Comparison of ENCODE assay signal across 9 cellular contexts in the genomic region with DNA sequence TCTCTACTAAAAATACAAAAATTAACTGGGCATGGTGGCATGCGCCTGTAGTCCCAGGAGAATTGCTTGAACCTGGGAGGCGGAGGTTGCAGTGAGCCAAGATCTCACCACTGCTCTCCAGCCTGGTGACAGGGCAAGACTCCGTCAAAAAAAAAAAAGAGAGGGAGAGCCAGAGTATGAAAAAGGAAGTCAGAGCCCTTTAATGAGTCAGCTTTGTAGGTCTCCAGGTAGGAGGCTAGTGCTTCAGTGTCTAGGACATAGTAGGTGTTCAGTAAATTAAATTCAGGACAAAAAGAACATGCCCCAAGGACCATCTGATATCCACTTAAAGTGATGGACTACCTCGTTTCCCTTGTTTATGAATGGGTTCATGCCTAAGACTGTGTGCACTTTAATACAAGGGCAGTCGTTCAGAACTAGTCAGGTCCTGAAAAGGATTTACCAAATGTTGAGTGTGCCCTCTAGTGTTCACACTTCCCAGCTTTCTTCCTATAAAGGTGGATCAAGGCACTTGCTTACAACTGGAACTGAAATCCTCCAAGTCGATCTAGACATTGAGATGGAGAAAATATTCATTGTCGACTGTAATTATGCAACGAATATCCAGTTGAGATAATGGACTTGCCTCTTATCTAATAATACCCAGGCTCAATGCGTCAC. TPM values are rescaled to one million over a fixed set of nuclear protein-coding genes. Genes with fewer than 3 reads are reported as not detected.
DNase-seq lines count a peak whose midpoint lies in the region; ATAC-seq and TF ChIP-seq lines count a peak whose summit lies in the region.
"Had no signal": no experiment of that assay in that cellular context is flagged by ENCODE, and none has a peak within 500 bp of the region (broad histone marks: within the 10 kb centered on the region; RNA-seq: fewer than 3 reads in every experiment).

No MANE protein-coding gene starts in this region.

- H3K27ac ChIP-seq in mesenchymal stem cell (ENCODE audit: low read length, poor library complexity, severe bottlenecking): no peak overlapping the region
- H3K27ac ChIP-seq in CD4-positive, alpha-beta memory T cell (ENCODE audit: low read depth, low read length): no peak overlapping the region

- no peaks in the 10 kb centered on the region for H3K4me1 ChIP-seq in mesenchymal stem cell (ENCODE audit: control insufficient read depth, insufficient read depth, low read depth, low read length)
- H3K4me1 ChIP-seq in CD4-positive, alpha-beta memory T cell (ENCODE audit: insufficient read depth, low read length): no peaks in the 10 kb centered on the region

- in situ Hi-C loops in GM13977 (cut with MboI; ENCODE audit: low pct_unique_long_range_greater_than_20kb, low sequenced_read_pairs, unreplicated experiment): no loop called here

- no peaks in the 10 kb centered on the region for H3K9me3 ChIP-seq in mesenchymal stem cell (ENCODE audit: control insufficient read depth, low read length)
- H3K9me3 ChIP-seq in CD4-positive, alpha-beta memory T cell (ENCODE audit: control insufficient read depth in 1 of 2, low read length in 2 of 2): no peaks in the 10 kb centered on the region

- H2BK15ac ChIP-seq in mesenchymal stem cell (ENCODE audit: low read depth, poor library complexity, severe bottlenecking): no peak overlapping the region

- no peak overlapping the region for H4K8ac ChIP-seq in mesenchymal stem cell (ENCODE audit: low read length)

- H3K79me1 ChIP-seq in mesenchymal stem cell (replicated peaks; ENCODE audit: low read length, poor library complexity, severe bottlenecking): no peaks in the 10 kb centered on the region

- H3K27ac Mint-ChIP-seq in CD4-positive, alpha-beta memory T cell: no peak overlapping the region

- H3K9ac ChIP-seq in mesenchymal stem cell (ENCODE audit: low read length): no peak overlapping the region

- 67% methylated on average over 3 of the region's 9 CpGs for WGBS in mesenchymal stem cell

- no peak overlapping the region for H3K14ac ChIP-seq in mesenchymal stem cell (ENCODE audit: low read length in 2 of 2)

- peaks cover 0 to 1% (median 0%) of the 10 kb centered on the region in 8 donors for H3K9me3 Mint-ChIP-seq in CD4-positive, alpha-beta memory T cell
- H3K9me3 Mint-ChIP-seq: naive thymus-derived CD8-positive, alpha-beta T cell had no signal

- no peaks in the 10 kb centered on the region for H3K36me3 Mint-ChIP-seq in CD4-positive, alpha-beta memory T cell
- H3K36me3 Mint-ChIP-seq: naive thymus-derived CD8-positive, alpha-beta T cell had no signal

- H3K23ac ChIP-seq in mesenchymal stem cell (ENCODE audit: low read length in 2 of 2): no peak overlapping the region

- no peak overlapping the region for H3K18ac ChIP-seq in mesenchymal stem cell (ENCODE audit: low read depth in 1 of 2, low read length in 2 of 2)

- no peak overlapping the region for H2AK5ac ChIP-seq in mesenchymal stem cell (ENCODE audit: low read length, severe bottlenecking)

- H2BK120ac ChIP-seq in mesenchymal stem cell (ENCODE audit: low read depth, low read length): no peak overlapping the region

- POLR2A ChIA-PET in CD4-positive, alpha-beta memory T cell (lab: Charles Lee; ENCODE audit: partially characterized antibody): no interaction called here

- CTCF ChIA-PET in CD4-positive, alpha-beta memory T cell (lab: Charles Lee; ENCODE audit: partially characterized antibody): no interaction called here

- peak; percentile 86 for ATAC-seq in HG02852 (IDR thresholded peaks at IDR 0.05; ENCODE audit: unreplicated experiment)
- ATAC-seq: naive thymus-derived CD8-positive, alpha-beta T cell had no signal

- DNase-seq in Ammon's horn (ENCODE audit: low spot score) (peak; percentile 56), GM13977 (ENCODE audit: low spot score) (peak; percentile 30), NCI-H2171 (lab: John Stamatoyannopoulos, UW) (peak; percentile 0), cardiac fibroblast (ENCODE audit: low read depth in 2 of 2) (peak; percentile 50 to 61), mesenchymal stem cell (peak; percentile 7), T-helper 9 cell (no peak)
- no peak for DNase-seq in CD4-positive, alpha-beta memory T cell

- H3K36me3 ChIP-seq in mesenchymal stem cell (ENCODE audit: control insufficient read depth in 1 of 2, insufficient read depth in 2 of 2, low read depth in 1 of 2, low read length in 2 of 2): no peaks in the 10 kb centered on the region
- no peaks in the 10 kb centered on the region for H3K36me3 ChIP-seq in CD4-positive, alpha-beta memory T cell (ENCODE audit: insufficient read depth, low read length)

- H3K4me3 ChIP-seq in cardiac fibroblast (replicated peaks in 1 of 2; ENCODE audit: low read depth in 2 of 2, low read length in 2 of 2) (no peak overlapping the region), mesenchymal stem cell (ENCODE audit: insufficient read depth in 1 of 2, low read depth in 1 of 2, low read length in 2 of 2) (no peak overlapping the region)
- H3K4me3 ChIP-seq in CD4-positive, alpha-beta memory T cell (ENCODE audit: low read length in 2 of 2): no peak overlapping the region

- H3K4me3 Mint-ChIP-seq in CD4-positive, alpha-beta memory T cell: no peak overlapping the region
- H3K4me3 Mint-ChIP-seq: naive thymus-derived CD8-positive, alpha-beta T cell had no signal

- no peaks in the 10 kb centered on the region for H3K27me3 ChIP-seq in mesenchymal stem cell (ENCODE audit: control insufficient read depth in 1 of 2, insufficient read depth in 1 of 2, low read length in 2 of 2)
- H3K27me3 ChIP-seq in CD4-positive, alpha-beta memory T cell (ENCODE audit: insufficient read depth, low read length): no peaks in the 10 kb centered on the region

- no peak overlapping the region for H4K91ac ChIP-seq in mesenchymal stem cell (ENCODE audit: low read length)

- H2BK5ac ChIP-seq in mesenchymal stem cell (ENCODE audit: low read depth, low read length, poor library complexity, severe bottlenecking): no peak overlapping the region

- no peak overlapping the region for H3K4ac ChIP-seq in mesenchymal stem cell (ENCODE audit: low read depth in 1 of 2, low read length in 2 of 2)

- H2BK12ac ChIP-seq in mesenchymal stem cell (ENCODE audit: low read length in 2 of 2): no peak overlapping the region

- intact Hi-C loops in CD4-positive, alpha-beta memory T cell (cut with micrococcal nuclease): no loop called here

- peak; percentile 64 for TF ChIP-seq CTCF in GM13977 (IDR thresholded peaks at IDR 0.05; ENCODE audit: extremely low read depth, insufficient read depth, missing control alignments)
- peak; percentile 27 for TF ChIP-seq CTCF in cardiac fibroblast (IDR thresholded peaks at IDR 0.05; ENCODE audit: low read depth, low read length)

- H2AFZ ChIP-seq in mesenchymal stem cell (ENCODE audit: low read depth, low read length): no peak overlapping the region

- peaks cover 0 to 1% of the 10 kb centered on the region in 2 donors for H3K27me3 Mint-ChIP-seq in CD4-positive, alpha-beta memory T cell

- no peak overlapping the region for H3K4me2 ChIP-seq in mesenchymal stem cell (ENCODE audit: low read length, poor library complexity, severe bottlenecking)

- no peaks in the 10 kb centered on the region for H3K4me1 Mint-ChIP-seq in CD4-positive, alpha-beta memory T cell

RNA-seq across cellular contexts. Expression of a gene that starts 29.0 kb away (rescaled TPM):
- polyA plus RNA-seq in mesenchymal stem cell (2013, experiment 1 of 2): not detected
- not detected for polyA plus RNA-seq in mesenchymal stem cell (2013, experiment 2 of 2)
- not detected for total RNA-seq in CD4-positive, alpha-beta memory T cell
- polyA plus RNA-seq in CD4-positive, alpha-beta memory T cell: not detected
- total RNA-seq: naive thymus-derived CD8-positive, alpha-beta T cell had no signal
- polyA plus RNA-seq: naive thymus-derived CD8-positive, alpha-beta T cell had no signal

Comparison
In these comparisons a context has a peak if more than half of its experiments do, and no peak if none do; other contexts are left out.
1. DNase-seq: peak in Ammon's horn (single experiment), GM13977 (single experiment), NCI-H2171 (single experiment), cardiac fibroblast (2 of 2) and mesenchymal stem cell (single experiment); none in CD4-positive, alpha-beta memory T cell (0 of 5) and T-helper 9 cell (single experiment).